Comparison of ENCODE assay signal across 8 cellular contexts in genomic region chr2:147331790-147332419, GRCh38.
DNase-seq lines count a peak whose midpoint lies in the region; ATAC-seq and TF ChIP-seq lines count a peak whose summit lies in the region.

No MANE protein-coding gene starts in this region.

- no peaks in the 10 kb centered on the region for H3K9me3 Mint-ChIP-seq in endothelial cell (ENCODE audit: unreplicated experiment)

- H3K4me3 Mint-ChIP-seq in endothelial cell (ENCODE audit: unreplicated experiment), result no peak overlapping the region

- H3K4me3 ChIP-seq in psoas muscle, result no peak overlapping the region

- H3K4me1 Mint-ChIP-seq in endothelial cell (ENCODE audit: unreplicated experiment), result no peaks in the 10 kb centered on the region

- H3K27ac Mint-ChIP-seq in endothelial cell (ENCODE audit: unreplicated experiment), result no peak overlapping the region

- TF ChIP-seq CTCF in endothelial cell (IDR thresholded peaks at IDR 0.05; ENCODE audit: unreplicated experiment), result peak; percentile 61
- TF ChIP-seq CTCF in psoas muscle (IDR thresholded peaks at IDR 0.05), result peak; percentile 60

- H3K27ac ChIP-seq in psoas muscle, result no peak overlapping the region

- no peaks in the 10 kb centered on the region for H3K27me3 ChIP-seq in psoas muscle (ENCODE audit: insufficient read depth in 3 of 3, low read length in 2 of 3)

- intact Hi-C loops in psoas muscle (cut with DNase I), result loop anchor here (2.0 to 10.0 kb wide), 4 partner anchors 249 to 597 kb away; no protein-coding TSS in a partner anchor

- no peaks in the 10 kb centered on the region for H3K36me3 Mint-ChIP-seq in endothelial cell (ENCODE audit: low read depth, unreplicated experiment)

- DNase-seq in AG08395 (ENCODE audit: low spot score) (peak; percentile 21), RPMI8226 (peak; percentile 37), endothelial cell (ENCODE audit: low spot score) (peak; percentile 53), psoas muscle (no peak), SIG-M5 (lab: John Stamatoyannopoulos, UW) (no peak)

- WGBS in psoas muscle, 3 donors, result 44 to 48% (median 45%) methylated on average over 4 of the region's 4 CpGs

- ATAC-seq in GM18505 (IDR thresholded peaks at IDR 0.05; ENCODE audit: unreplicated experiment) (peak; percentile 74), HG03159 (IDR thresholded peaks at IDR 0.05; ENCODE audit: unreplicated experiment) (peak; percentile 72), psoas muscle (peak in 1 of 4 donors; percentile 48), HG03280 (IDR thresholded peaks at IDR 0.05; ENCODE audit: unreplicated experiment) (no peak)

- H3K27me3 Mint-ChIP-seq in endothelial cell (ENCODE audit: unreplicated experiment), result no peaks in the 10 kb centered on the region

- no peaks in the 10 kb centered on the region for H3K4me1 ChIP-seq in psoas muscle

- H3K36me3 ChIP-seq in psoas muscle (ENCODE audit: insufficient read depth in 1 of 2, low read depth in 1 of 2), result no peaks in the 10 kb centered on the region

- no peaks in the 10 kb centered on the region for H3K9me3 ChIP-seq in psoas muscle

- no peak for TF ChIP-seq POLR2A in GM18505 (IDR thresholded peaks at IDR 0.05; ENCODE audit: borderline replicate concordance, extremely low read depth, insufficient read depth, insufficient read length)

Comparison
In these comparisons a context has a peak if more than half of its experiments do, and no peak if none do; other contexts are left out.
1. DNase-seq: peak in AG08395 (single experiment), RPMI8226 (single experiment) and endothelial cell (single experiment); none in psoas muscle (0 of 2) and SIG-M5 (single experiment).